Comparison of ENCODE assay signal across 14 cellular contexts in genomic region chr1:21930629-21931170, GRCh38. TPM values are rescaled to one million over a fixed set of nuclear protein-coding genes. Genes with fewer than 3 reads are reported as not detected.
DNase-seq lines count a peak whose midpoint lies in the region; ATAC-seq and TF ChIP-seq lines count a peak whose summit lies in the region.
"Had no signal": no experiment of that assay in that cellular context is flagged by ENCODE, and none has a peak within 500 bp of the region (broad histone marks: within the 10 kb centered on the region; RNA-seq: fewer than 3 reads in every experiment).

No MANE protein-coding gene starts in this region.

- H3K9me3 ChIP-seq in colonic mucosa (no peaks in the 10 kb centered on the region), muscle layer of colon (ENCODE audit: low read length) (no peaks in the 10 kb centered on the region), thyroid gland (no peaks in the 10 kb centered on the region)

- H3K4me1 ChIP-seq in colonic mucosa (peaks cover 35% of the 10 kb centered on the region), muscle layer of colon (ENCODE audit: insufficient read depth, low read length) (peaks cover 85% of the 10 kb centered on the region), thyroid gland (peaks cover 78 to 88% of the 10 kb centered on the region in 2 donors)

- DNase-seq in NCI-H226, result peak; percentile 54
- no peak for DNase-seq in colonic mucosa
- DNase-seq in thyroid gland, result no peak
- DNase-seq in stimulated activated CD4-positive, alpha-beta T cell treated with anti-CD3 and anti-CD28 coated beads, Interleukin-4, amount 100 ng/mL, for 1 hour, result no peak
- DNase-seq in NOMO-1 treated with dmso at 0.1 percent for 144 hours (lab: John Stamatoyannopoulos, UW; ENCODE audit: unreplicated experiment), result no peak
- no peak for DNase-seq in SW 1271 (lab: John Stamatoyannopoulos, UW)
- DNase-seq in activated T-cell treated with anti-CD3 and anti-CD28 coated beads, Interleukin-2, amount 50 U/mL, for 72 hours, result no peak
- DNase-seq: activated CD4-positive, alpha-beta T cell treated with anti-CD3 and anti-CD28 coated beads for 4 hours; activated effector memory CD4-positive, alpha-beta T cell treated with anti-CD3 and anti-CD28 coated beads, Interleukin-2, amount 50 U/mL, for 16 hours; CD8-positive, alpha-beta memory T cell; cerebellar nuclear complex; NCI-H1694; retina had no signal

- H3K36me3 ChIP-seq in colonic mucosa (no peaks in the 10 kb centered on the region), muscle layer of colon (ENCODE audit: insufficient read depth, low read length) (peaks cover 10% of the 10 kb centered on the region), thyroid gland (no peaks in the 10 kb centered on the region)

- H3K9ac ChIP-seq in colonic mucosa (ENCODE audit: low read depth in 2 of 2, low read length in 2 of 2) (peak overlapping the region; percentile 48 to 61), muscle layer of colon (ENCODE audit: low read length) (peak overlapping the region; percentile 95)

- no peaks in the 10 kb centered on the region for H3K36me3 Mint-ChIP-seq in activated T-cell treated with anti-CD3 and anti-CD28 coated beads, Interleukin-2, amount 50 U/mL, for 72 hours (ENCODE audit: insufficient read depth in 2 of 2)
- H3K36me3 Mint-ChIP-seq: CD8-positive, alpha-beta memory T cell had no signal

- TF ChIP-seq CTCF in colonic mucosa (IDR thresholded peaks at IDR 0.05), result no peak
- no peak for TF ChIP-seq CTCF in thyroid gland (IDR thresholded peaks at IDR 0.05)

- peaks cover 7% of the 10 kb centered on the region for H3K4me1 Mint-ChIP-seq in activated T-cell treated with anti-CD3 and anti-CD28 coated beads, Interleukin-2, amount 50 U/mL, for 72 hours (ENCODE audit: low read depth)

- H3K9me3 Mint-ChIP-seq in activated T-cell treated with anti-CD3 and anti-CD28 coated beads, Interleukin-2, amount 50 U/mL, for 72 hours, result no peaks in the 10 kb centered on the region
- H3K9me3 Mint-ChIP-seq: CD8-positive, alpha-beta memory T cell had no signal

- H3K4me3 ChIP-seq in colonic mucosa (no peak overlapping the region), muscle layer of colon (ENCODE audit: low read depth in 1 of 2, low read length in 2 of 2) (peak overlapping the region in 1 of 2 donors; percentile 14), thyroid gland (replicated peaks in 1 of 3) (no peak overlapping the region)

- no peak overlapping the region for H3K27ac Mint-ChIP-seq in activated T-cell treated with anti-CD3 and anti-CD28 coated beads, Interleukin-2, amount 50 U/mL, for 72 hours

- intact Hi-C loops in colonic mucosa (cut with DNase I) (no loop called here), thyroid gland (cut with DNase I) (no loop called here)

- TF ChIP-seq POLR2A in thyroid gland (IDR thresholded peaks at IDR 0.05), result no peak

- H3K27me3 Mint-ChIP-seq in activated T-cell treated with anti-CD3 and anti-CD28 coated beads, Interleukin-2, amount 50 U/mL, for 72 hours (ENCODE audit: low read depth), result peaks cover 4% of the 10 kb centered on the region

- H3K27ac ChIP-seq in colonic mucosa, result peak overlapping the region; percentile 92
- peak overlapping the region; percentile 96 for H3K27ac ChIP-seq in muscle layer of colon (ENCODE audit: low read depth, low read length)
- peak overlapping the region; percentile 84 to 98 (median 95) for H3K27ac ChIP-seq in thyroid gland

- WGBS in thyroid gland, 2 donors, result 86 to 88% methylated on average over 6 of the region's 6 CpGs

- H3K4me3 Mint-ChIP-seq in activated T-cell treated with anti-CD3 and anti-CD28 coated beads, Interleukin-2, amount 50 U/mL, for 72 hours, result no peak overlapping the region
- H3K4me3 Mint-ChIP-seq: CD8-positive, alpha-beta memory T cell had no signal

- no peak for ATAC-seq in activated T-cell treated with anti-CD3 and anti-CD28 coated beads, Interleukin-2, amount 50 U/mL, for 72 hours (replicated peaks in 1 of 2)

- no peaks in the 10 kb centered on the region for H3K27me3 ChIP-seq in colonic mucosa
- H3K27me3 ChIP-seq in muscle layer of colon (ENCODE audit: control insufficient read depth in 1 of 2, insufficient read depth in 2 of 2, low read length in 2 of 2), result no peaks in the 10 kb centered on the region
- H3K27me3 ChIP-seq in thyroid gland, result no peaks in the 10 kb centered on the region

RNA-seq across cellular contexts. Expression of gene HSPG2, which starts 6.4 kb away (rescaled TPM):
- 100 to 1,000 TPM; 148 to 152 TPM for total RNA-seq in colonic mucosa
- 100 to 1,000 TPM in 2 of 4 donors, 10 to 100 TPM in 2; 75.7 to 239 (median 96.8) TPM for total RNA-seq in thyroid gland
- 10 to 100 TPM in 1 of 2 donors, 1 to 10 TPM in 1; 4.4 to 11.5 TPM for total RNA-seq in activated T-cell treated with anti-CD3 and anti-CD28 coated beads, Interleukin-2, amount 50 U/mL, for 72 hours

RNA-seq across cellular contexts. Expression of gene CELA3B, which starts 46.1 kb away (rescaled TPM):
- total RNA-seq in colonic mucosa (10 to 100 TPM in 1 of 2 donors, under 1 TPM in 1; 0.42 to 16.7 TPM), thyroid gland (not detected)
- not detected for total RNA-seq in activated T-cell treated with anti-CD3 and anti-CD28 coated beads, Interleukin-2, amount 50 U/mL, for 72 hours
- total RNA-seq: CD8-positive, alpha-beta memory T cell had no signal

Comparison
In these comparisons a context has a peak if more than half of its experiments do, and no peak if none do; other contexts are left out.
1. RNA of gene HSPG2, which starts 6.4 kb away (total RNA-seq): 148 to 152 TPM in colonic mucosa and 75.7 to 239 TPM in thyroid gland; 4.4 to 11.5 TPM in activated T-cell treated with anti-CD3 and anti-CD28 coated beads, Interleukin-2, amount 50 U/mL, for 72 hours; every median in the first group is over 4 times any median in the second.
2. Peak in every context shown above with its lines, with median percentiles within 50 percentile points of each other: H3K27ac ChIP-seq.